1 cellular context compared by ENCODE assay signal in genomic region chr7:47622586-47622945, GRCh38.
TF ChIP-seq lines count a peak whose summit lies in the region.

No MANE protein-coding gene starts in this region.

TF ChIP-seq in HepG2, 621 proteins besides CTCF, POLR2A, EP300 and RAD21 (continued from another document):
- peak; percentile 89 for TF ChIP-seq ZNF710 (CRISPR knock-in tag; IDR thresholded peaks at IDR 0.05; ENCODE audit: borderline replicate concordance)
- TF ChIP-seq, protein P1, sequence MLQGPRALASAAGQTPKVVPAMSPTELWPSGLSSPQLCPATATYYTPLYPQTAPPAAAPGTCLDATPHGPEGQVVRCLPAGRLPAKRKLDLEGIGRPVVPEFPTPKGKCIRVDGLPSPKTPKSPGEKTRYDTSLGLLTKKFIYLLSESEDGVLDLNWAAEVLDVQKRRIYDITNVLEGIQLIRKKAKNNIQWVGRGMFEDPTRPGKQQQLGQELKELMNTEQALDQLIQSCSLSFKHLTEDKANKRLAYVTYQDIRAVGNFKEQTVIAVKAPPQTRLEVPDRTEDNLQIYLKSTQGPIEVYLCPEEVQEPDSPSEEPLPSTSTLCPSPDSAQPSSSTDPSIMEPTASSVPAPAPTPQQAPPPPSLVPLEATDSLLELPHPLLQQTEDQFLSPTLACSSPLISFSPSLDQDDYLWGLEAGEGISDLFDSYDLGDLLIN (CRISPR knock-in tag; IDR thresholded peaks at IDR 0.05; ENCODE audit: borderline replicate concordance) = no peak
- peak; percentile 85 for TF ChIP-seq HNRNPK (IDR thresholded peaks at IDR 0.05; ENCODE audit: low read depth, low read length, poor library complexity, severe bottlenecking)
TF ChIP-seq in HepG2: peak in this region for 3.
